In genomic region chr16:72409428-72409827, GRCh38 we compare ENCODE assay signal across 23 cellular contexts.
"Had no signal": no experiment of that assay in that cellular context is flagged by ENCODE, and none has a peak within 500 bp of the region (broad histone marks: within the 10 kb centered on the region; RNA-seq: fewer than 3 reads in every experiment).

No MANE protein-coding gene starts in this region.

- H3K27ac ChIP-seq: colonic mucosa, esophagus muscularis mucosa, foreskin keratinocyte, heart right ventricle, lower lobe of right lung, prostate gland, right atrium auricular region, sigmoid colon, spleen, thoracic aorta, tibial nerve, upper lobe of left lung had no signal

- H3K4me3 ChIP-seq: colonic mucosa, esophagus muscularis mucosa, heart right ventricle, lower lobe of right lung, prostate gland, right atrium auricular region, sigmoid colon, spleen, thoracic aorta, tibial nerve, upper lobe of left lung had no signal

- H3K27ac Mint-ChIP-seq: dendritic cell treated with granulocyte-macrophage colony-stimulating factor and Interleukin-4, amounts not matched to agents 40 ng/mL and 50 ng/mL, for 4 days; natural killer cell treated with Interleukin-12 subunit alpha and Interleukin-12 subunit beta and Interleukin-15 and Interleukin-18, amount 100 ng/mL, for 72 hours; stimulated activated memory B cell treated with anti-CD40 and anti-IgM and Interleukin-4, amounts not matched to agents 10 μg/mL and 1 μg/mL and 100 μg/mL, for 72 hours had no signal

- H3K27me3 Mint-ChIP-seq: dendritic cell treated with granulocyte-macrophage colony-stimulating factor and Interleukin-4, amounts not matched to agents 40 ng/mL and 50 ng/mL, for 4 days; stimulated activated memory B cell treated with anti-CD40 and anti-IgM and Interleukin-4, amounts not matched to agents 10 μg/mL and 1 μg/mL and 100 μg/mL, for 72 hours had no signal

- DNase-seq: colonic mucosa; effector CD8-positive, alpha-beta T cell; foreskin keratinocyte; glutamatergic neuron; heart right ventricle; hippocampal formation; left ventricle myocardium superior; lower lobe of right lung; sigmoid colon; spleen; stimulated activated CD4-positive, alpha-beta T cell treated with anti-CD3 and anti-CD28 coated beads, Interleukin-4, amount 100 ng/mL, for 4 hours; stimulated activated naive CD8-positive, alpha-beta T cell treated with anti-CD3 and anti-CD28 coated beads, Interleukin-15, Interleukin-2, amounts not matched to agents 100 U/mL and 50 U/mL, for 24 hours; substantia nigra; upper lobe of left lung had no signal

- H3K4me1 ChIP-seq: colonic mucosa, esophagus muscularis mucosa, heart right ventricle, lower lobe of right lung, prostate gland, right atrium auricular region, sigmoid colon, spleen, tibial nerve, upper lobe of left lung had no signal

- H3K4me3 Mint-ChIP-seq: dendritic cell treated with granulocyte-macrophage colony-stimulating factor and Interleukin-4, amounts not matched to agents 40 ng/mL and 50 ng/mL, for 4 days; natural killer cell treated with Interleukin-12 subunit alpha and Interleukin-12 subunit beta and Interleukin-15 and Interleukin-18, amount 100 ng/mL, for 72 hours; neural crest cell; stimulated activated memory B cell treated with anti-CD40 and anti-IgM and Interleukin-4, amounts not matched to agents 10 μg/mL and 1 μg/mL and 100 μg/mL, for 72 hours had no signal

- ATAC-seq: foreskin keratinocyte; heart right ventricle; left ventricle myocardium superior; lower lobe of right lung; natural killer cell treated with Interleukin-12 subunit alpha and Interleukin-12 subunit beta and Interleukin-15 and Interleukin-18, amount 100 ng/mL, for 72 hours; stimulated activated memory B cell treated with anti-CD40 and anti-IgM and Interleukin-4, amounts not matched to agents 10 μg/mL and 1 μg/mL and 100 μg/mL, for 72 hours; stimulated activated naive CD8-positive, alpha-beta T cell treated with anti-CD3 and anti-CD28 coated beads, Interleukin-15, Interleukin-2, amounts not matched to agents 100 U/mL and 50 U/mL, for 24 hours had no signal

- H3K36me3 Mint-ChIP-seq: stimulated activated memory B cell treated with anti-CD40 and anti-IgM and Interleukin-4, amounts not matched to agents 10 μg/mL and 1 μg/mL and 100 μg/mL, for 72 hours had no signal

- H3K9me3 ChIP-seq: colonic mucosa, esophagus muscularis mucosa, lower lobe of right lung, prostate gland, right atrium auricular region, sigmoid colon, spleen, thoracic aorta, tibial nerve, upper lobe of left lung had no signal

- H3K27me3 ChIP-seq: colonic mucosa, esophagus muscularis mucosa, foreskin keratinocyte, heart right ventricle, right atrium auricular region, sigmoid colon, spleen, tibial nerve, upper lobe of left lung had no signal

- H3K9me3 Mint-ChIP-seq: natural killer cell treated with Interleukin-12 subunit alpha and Interleukin-12 subunit beta and Interleukin-15 and Interleukin-18, amount 100 ng/mL, for 72 hours; stimulated activated memory B cell treated with anti-CD40 and anti-IgM and Interleukin-4, amounts not matched to agents 10 μg/mL and 1 μg/mL and 100 μg/mL, for 72 hours had no signal

- H3K36me3 ChIP-seq: colonic mucosa, esophagus muscularis mucosa, heart right ventricle, lower lobe of right lung, prostate gland, right atrium auricular region, sigmoid colon, spleen, thoracic aorta, tibial nerve, upper lobe of left lung had no signal
